In the genomic region with DNA sequence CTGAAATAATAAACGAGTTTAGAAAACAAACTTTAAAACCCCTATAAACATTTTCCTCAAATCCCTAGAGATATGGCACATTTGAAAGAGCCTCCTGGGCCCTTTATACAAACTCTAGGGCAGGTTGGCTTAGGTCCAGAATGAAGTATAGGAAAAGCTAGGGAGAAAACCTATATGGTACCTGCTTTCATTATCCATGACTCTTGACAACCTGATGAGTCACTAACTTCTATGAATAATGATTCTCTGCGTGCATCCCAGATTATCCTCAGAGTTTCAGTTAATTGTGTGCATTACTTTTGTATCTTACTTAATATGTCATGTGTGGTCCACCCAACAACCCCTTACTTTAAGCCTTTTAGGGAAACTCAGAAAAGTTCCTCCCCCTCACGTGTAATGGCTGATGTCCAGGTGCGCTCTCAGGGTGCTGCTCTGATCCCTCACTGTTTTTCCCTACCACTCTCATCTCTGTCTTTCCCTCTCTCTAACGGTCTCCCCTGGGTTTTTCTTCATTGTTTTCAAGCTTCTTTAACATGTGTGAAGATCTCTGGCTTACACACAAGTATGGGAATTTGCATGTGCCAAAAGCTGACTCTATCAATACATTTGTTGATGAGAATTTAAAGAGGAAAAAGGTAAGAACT, we compare ENCODE assay signal across 1 cellular context.
TF ChIP-seq lines count a peak whose summit lies in the region.

No MANE protein-coding gene starts in this region.

TF ChIP-seq in HEK293, 187 proteins besides CTCF, POLR2A, EP300 and RAD21 (continued from another document):
- TF ChIP-seq, protein P1, sequence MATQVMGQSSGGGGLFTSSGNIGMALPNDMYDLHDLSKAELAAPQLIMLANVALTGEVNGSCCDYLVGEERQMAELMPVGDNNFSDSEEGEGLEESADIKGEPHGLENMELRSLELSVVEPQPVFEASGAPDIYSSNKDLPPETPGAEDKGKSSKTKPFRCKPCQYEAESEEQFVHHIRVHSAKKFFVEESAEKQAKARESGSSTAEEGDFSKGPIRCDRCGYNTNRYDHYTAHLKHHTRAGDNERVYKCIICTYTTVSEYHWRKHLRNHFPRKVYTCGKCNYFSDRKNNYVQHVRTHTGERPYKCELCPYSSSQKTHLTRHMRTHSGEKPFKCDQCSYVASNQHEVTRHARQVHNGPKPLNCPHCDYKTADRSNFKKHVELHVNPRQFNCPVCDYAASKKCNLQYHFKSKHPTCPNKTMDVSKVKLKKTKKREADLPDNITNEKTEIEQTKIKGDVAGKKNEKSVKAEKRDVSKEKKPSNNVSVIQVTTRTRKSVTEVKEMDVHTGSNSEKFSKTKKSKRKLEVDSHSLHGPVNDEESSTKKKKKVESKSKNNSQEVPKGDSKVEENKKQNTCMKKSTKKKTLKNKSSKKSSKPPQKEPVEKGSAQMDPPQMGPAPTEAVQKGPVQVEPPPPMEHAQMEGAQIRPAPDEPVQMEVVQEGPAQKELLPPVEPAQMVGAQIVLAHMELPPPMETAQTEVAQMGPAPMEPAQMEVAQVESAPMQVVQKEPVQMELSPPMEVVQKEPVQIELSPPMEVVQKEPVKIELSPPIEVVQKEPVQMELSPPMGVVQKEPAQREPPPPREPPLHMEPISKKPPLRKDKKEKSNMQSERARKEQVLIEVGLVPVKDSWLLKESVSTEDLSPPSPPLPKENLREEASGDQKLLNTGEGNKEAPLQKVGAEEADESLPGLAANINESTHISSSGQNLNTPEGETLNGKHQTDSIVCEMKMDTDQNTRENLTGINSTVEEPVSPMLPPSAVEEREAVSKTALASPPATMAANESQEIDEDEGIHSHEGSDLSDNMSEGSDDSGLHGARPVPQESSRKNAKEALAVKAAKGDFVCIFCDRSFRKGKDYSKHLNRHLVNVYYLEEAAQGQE (tag by site-specific recombination; IDR thresholded peaks at IDR 0.05): no peak
- TF ChIP-seq, protein P2, sequence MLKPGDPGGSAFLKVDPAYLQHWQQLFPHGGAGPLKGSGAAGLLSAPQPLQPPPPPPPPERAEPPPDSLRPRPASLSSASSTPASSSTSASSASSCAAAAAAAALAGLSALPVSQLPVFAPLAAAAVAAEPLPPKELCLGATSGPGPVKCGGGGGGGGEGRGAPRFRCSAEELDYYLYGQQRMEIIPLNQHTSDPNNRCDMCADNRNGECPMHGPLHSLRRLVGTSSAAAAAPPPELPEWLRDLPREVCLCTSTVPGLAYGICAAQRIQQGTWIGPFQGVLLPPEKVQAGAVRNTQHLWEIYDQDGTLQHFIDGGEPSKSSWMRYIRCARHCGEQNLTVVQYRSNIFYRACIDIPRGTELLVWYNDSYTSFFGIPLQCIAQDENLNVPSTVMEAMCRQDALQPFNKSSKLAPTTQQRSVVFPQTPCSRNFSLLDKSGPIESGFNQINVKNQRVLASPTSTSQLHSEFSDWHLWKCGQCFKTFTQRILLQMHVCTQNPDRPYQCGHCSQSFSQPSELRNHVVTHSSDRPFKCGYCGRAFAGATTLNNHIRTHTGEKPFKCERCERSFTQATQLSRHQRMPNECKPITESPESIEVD (tag by site-specific recombination; IDR thresholded peaks at IDR 0.05): peak; percentile 52; the same call in 1 of the 2 replicates
- TF ChIP-seq ZNF670 (tag by site-specific recombination; IDR thresholded peaks at IDR 0.05; ENCODE audit: low read depth) (no peak), ZNF473 (tag by site-specific recombination; IDR thresholded peaks at IDR 0.05) (no peak), KLF7 (tag by site-specific recombination; IDR thresholded peaks at IDR 0.05; ENCODE audit: borderline replicate concordance) (no peak), ZFHX2 (tag by site-specific recombination; conservative IDR thresholded peaks at IDR 0.05) (no peak), ZNF302 (tag by site-specific recombination; IDR thresholded peaks at IDR 0.05; ENCODE audit: low read depth) (no peak), ZSCAN16 (tag by site-specific recombination; IDR thresholded peaks at IDR 0.05) (no peak), ZNF639 (tag by site-specific recombination; IDR thresholded peaks at IDR 0.05) (no peak), ZNF391 (tag by site-specific recombination; IDR thresholded peaks at IDR 0.05; ENCODE audit: borderline replicate concordance, low read depth) (no peak), KLF10 (tag by site-specific recombination; IDR thresholded peaks at IDR 0.05) (no peak), ZBTB8A (tag by site-specific recombination; IDR thresholded peaks at IDR 0.05) (no peak), GLI2 (tag by site-specific recombination; IDR thresholded peaks at IDR 0.05; ENCODE audit: borderline replicate concordance, low read depth) (no peak), ZNF610 (tag by site-specific recombination; IDR thresholded peaks at IDR 0.05; ENCODE audit: borderline replicate concordance) (no peak), ZNF600 (tag by site-specific recombination; IDR thresholded peaks at IDR 0.05) (no peak), PRDM1 (tag by site-specific recombination; IDR thresholded peaks at IDR 0.05) (0 out of 2 replicates have a peak, but pooled peaks have one; percentile 44), AEBP2 (tag by site-specific recombination; IDR thresholded peaks at IDR 0.05; ENCODE audit: borderline replicate concordance) (no peak), REPIN1 (tag by site-specific recombination; IDR thresholded peaks at IDR 0.05; ENCODE audit: low read depth) (no peak), PRDM10 (tag by site-specific recombination; IDR thresholded peaks at IDR 0.05) (0 out of 2 replicates have a peak, but pooled peaks have one; percentile 27), ZNF202 (tag by site-specific recombination; IDR thresholded peaks at IDR 0.05; ENCODE audit: borderline replicate concordance) (no peak), ZFP41 (tag by site-specific recombination; IDR thresholded peaks at IDR 0.05; ENCODE audit: borderline replicate concordance) (no peak)
